Comparison of ENCODE assay signal across 14 cellular contexts in the genomic region with DNA sequence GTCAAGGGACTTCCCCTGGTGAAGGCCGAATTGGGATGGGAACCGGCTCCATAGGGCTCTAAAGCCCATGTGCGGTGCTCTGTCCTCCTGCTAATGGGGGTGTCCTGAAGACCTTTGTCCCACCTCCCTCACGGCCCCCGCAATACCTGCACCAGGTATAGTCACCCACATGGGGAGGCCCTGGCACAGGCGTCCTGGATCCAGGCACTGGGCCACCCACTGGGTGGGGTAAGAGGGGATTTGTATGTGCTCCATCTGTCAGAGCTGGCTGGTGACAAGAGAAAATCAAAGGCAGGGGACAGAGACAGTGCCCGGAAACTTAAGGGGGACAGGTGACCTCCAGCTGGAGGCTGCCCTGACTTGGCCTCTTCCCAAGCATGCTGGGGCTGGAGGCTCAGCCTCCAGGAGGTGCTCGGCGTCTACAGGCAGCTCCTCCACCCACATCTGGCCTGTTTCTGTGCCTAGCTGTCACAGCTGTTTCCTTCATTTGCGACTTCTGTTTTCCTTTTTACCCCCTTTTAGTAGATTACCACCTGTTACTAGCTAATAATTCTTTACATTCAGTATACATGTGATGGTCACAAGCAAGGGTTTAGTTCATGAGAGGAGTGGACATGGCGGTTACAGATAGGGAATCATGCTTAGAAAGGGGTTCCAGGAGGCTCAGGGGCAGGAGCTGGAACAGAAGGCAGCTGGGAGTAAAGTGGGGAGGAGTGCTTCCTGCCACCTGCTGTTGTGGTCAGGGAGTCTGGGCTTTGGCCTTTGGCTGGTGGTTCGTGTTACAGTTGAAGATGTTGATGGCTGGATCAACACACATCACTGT. TPM values are rescaled to one million over a fixed set of nuclear protein-coding genes. Genes with fewer than 3 reads are reported as not detected.
DNase-seq lines count a peak whose midpoint lies in the region; ATAC-seq and TF ChIP-seq lines count a peak whose summit lies in the region.
"Had no signal": no experiment of that assay in that cellular context is flagged by ENCODE, and none has a peak within 500 bp of the region (broad histone marks: within the 10 kb centered on the region; RNA-seq: fewer than 3 reads in every experiment).

No MANE protein-coding gene starts in this region.

- H3K4me3 Mint-ChIP-seq in endodermal cell, result no peak overlapping the region
- H3K4me3 Mint-ChIP-seq: T-helper 17 cell had no signal

- peaks cover 20% of the 10 kb centered on the region for H3K4me1 Mint-ChIP-seq in endodermal cell
- H3K4me1 Mint-ChIP-seq: T-helper 17 cell had no signal

- no peaks in the 10 kb centered on the region for H3K9me3 Mint-ChIP-seq in endodermal cell

- peaks cover 2% of the 10 kb centered on the region for H3K4me1 ChIP-seq in endodermal cell (ENCODE audit: control insufficient read depth, insufficient read depth, low read length)
- no peaks in the 10 kb centered on the region for H3K4me1 ChIP-seq in stomach

- H3K27me3 Mint-ChIP-seq in endodermal cell (ENCODE audit: insufficient read depth), result no peaks in the 10 kb centered on the region
- H3K27me3 Mint-ChIP-seq: T-helper 17 cell had no signal

- no peak overlapping the region for H3K27ac Mint-ChIP-seq in endodermal cell
- H3K27ac Mint-ChIP-seq: T-helper 17 cell had no signal

- 94 to 96% methylated on average over 4 to 12 of the region's 12 CpGs for WGBS in endodermal cell (ENCODE audit: insufficient coverage in 1 of 2, insufficient read length in 1 of 2), 2 experiments
- 76 to 88% (median 88%) methylated on average over 10 to 12 of the region's 12 CpGs for WGBS in stomach, 5 donors

- peak; percentile 72 for DNase-seq in DMS 273 treated with DMSO at 0.1 percent for 48 hours (lab: John Stamatoyannopoulos, UW)
- peak; percentile 39 for DNase-seq in H4 (ENCODE audit: low spot score)
- DNase-seq in NCI-H2196 treated with DMSO at 0.1 percent for 48 hours (lab: John Stamatoyannopoulos, UW; ENCODE audit: unreplicated experiment), result peak; percentile 71
- DNase-seq in endodermal cell, result peak; percentile 38
- no peak for DNase-seq in ACHN
- DNase-seq in stomach, result no peak
- DNase-seq in epidermal melanocyte (ENCODE audit: insufficient read length, low spot score), result no peak
- DNase-seq in Right ventricle myocardium superior, result no peak
- DNase-seq: cerebellar nuclear complex, midbrain, T-helper 17 cell had no signal

- H3K4me3 ChIP-seq in endodermal cell (ENCODE audit: low read length) (no peak overlapping the region), stomach (no peak overlapping the region)

- TF ChIP-seq POLR2A in stomach (IDR thresholded peaks at IDR 0.05), result no peak

- TF ChIP-seq EP300 in stomach (IDR thresholded peaks at IDR 0.05), result no peak

- in situ Hi-C loops in ACHN (cut with HindIII; ENCODE audit: low pct_ligation_motif_present, low pct_unique_long_range_greater_than_20kb, low sequenced_read_pairs), result no loop called here

- H3K9ac ChIP-seq in endodermal cell (ENCODE audit: extremely low read depth, low read length, poor library complexity, severe bottlenecking), result no peak overlapping the region
- H3K9ac ChIP-seq: KMS-11 had no signal

- H3K27me3 ChIP-seq in endodermal cell (ENCODE audit: control insufficient read depth, insufficient read depth, low read length, poor library complexity, severe bottlenecking) (no peaks in the 10 kb centered on the region), stomach (no peaks in the 10 kb centered on the region)

- intact Hi-C loops in stomach (cut with DNase I; ENCODE audit: low total_unique reads), result no loop called here
- intact Hi-C loops in Right ventricle myocardium superior (cut with DNase I), result no loop called here

- ATAC-seq in Right ventricle myocardium superior (ENCODE audit: poor library complexity), result no peak
- ATAC-seq: activated naive CD4-positive, alpha-beta T cell treated with anti-CD3 and anti-CD28 coated beads, Interleukin-2, amount 50 U/mL, for 72 hours; T-helper 17 cell had no signal

- no peak for TF ChIP-seq CTCF in endodermal cell (conservative IDR thresholded peaks at IDR 0.05)
- no peak for TF ChIP-seq CTCF in stomach (IDR thresholded peaks at IDR 0.05)

- no peaks in the 10 kb centered on the region for H3K36me3 ChIP-seq in endodermal cell (ENCODE audit: control insufficient read depth, insufficient read depth, low read length)
- peaks cover 0 to 40% (median 12%) of the 10 kb centered on the region in 4 donors for H3K36me3 ChIP-seq in stomach

- no peak overlapping the region for H3K27ac ChIP-seq in endodermal cell (ENCODE audit: low read depth, low read length)
- H3K27ac ChIP-seq in stomach, result no peak overlapping the region
- H3K27ac ChIP-seq: C4-2B, KMS-11 had no signal

- H3K36me3 Mint-ChIP-seq in endodermal cell (ENCODE audit: low read depth), result peaks cover 6% of the 10 kb centered on the region

- H3K9me3 ChIP-seq in endodermal cell (ENCODE audit: control insufficient read depth, low read length) (peaks cover 6% of the 10 kb centered on the region), stomach (peaks cover 0 to 2% (median 0%) of the 10 kb centered on the region in 4 donors)

RNA-seq across cellular contexts. Expression of a gene that starts 2.3 kb away (rescaled TPM):
- total RNA-seq in H4 (2014; rRNA removed; shearing (Covaris generic)), result 0.37 and 0.99 TPM in 2 replicates
- total RNA-seq in endodermal cell (under 1 TPM in 1 of 2 donors, not detected in 1; 0.53 TPM), stomach (under 1 TPM in 3 of 5 donors, not detected in 2; 0.55 to 0.58 (median 0.58) TPM), Right ventricle myocardium superior (0.11 TPM)
- 1.5 TPM for polyA plus RNA-seq in endodermal cell (2013, experiment 1 of 2)
- 1.2 TPM for polyA plus RNA-seq in endodermal cell (2013, experiment 2 of 2)
- polyA plus RNA-seq in stomach, result 10 to 100 TPM in 1 of 3 donors, 1 to 10 TPM in 1, under 1 TPM in 1; 0.44 to 14.1 (median 1.1) TPM

RNA-seq across cellular contexts. Expression of a gene that starts 31.4 kb away (rescaled TPM):
- total RNA-seq in H4 (2014; rRNA removed; shearing (Covaris generic)), result 4.1 and 5.1 TPM in 2 replicates
- total RNA-seq in endodermal cell, result 1 to 10 TPM in 1 of 2 donors, not detected in 1; 2.9 TPM
- 6.7 TPM for polyA plus RNA-seq in endodermal cell (2013, experiment 1 of 2)
- polyA plus RNA-seq in endodermal cell (2013, experiment 2 of 2), result 6.0 TPM
- total RNA-seq in stomach, result 1 to 10 TPM in 3 of 5 donors, not detected in 2; 2.0 to 4.5 (median 2.0) TPM
- polyA plus RNA-seq in stomach, result 1 to 10 TPM; 3.1 to 4.3 (median 3.7) TPM
- total RNA-seq in Right ventricle myocardium superior, result not detected

Comparison
In these comparisons a context has a peak if more than half of its experiments do, and no peak if none do; other contexts are left out.
1. DNase-seq: peak in DMS 273 treated with DMSO at 0.1 percent for 48 hours (single experiment), H4 (single experiment), NCI-H2196 treated with DMSO at 0.1 percent for 48 hours (single experiment) and endodermal cell (single experiment); none in ACHN (single experiment), stomach (single experiment), epidermal melanocyte (single experiment) and Right ventricle myocardium superior (single experiment).